8 cellular contexts compared by ENCODE assay signal in genomic region chr12:117063162-117063911, GRCh38.
DNase-seq lines count a peak whose midpoint lies in the region; ATAC-seq and TF ChIP-seq lines count a peak whose summit lies in the region.

No MANE protein-coding gene starts in this region.

- CTCF ChIA-PET in activated naive CD4-positive, alpha-beta T cell treated with anti-CD3 and anti-CD28 coated beads, Interleukin-2, amount 10 ng/mL, durations not matched to agents 7 days and 5 days (lab: Charles Lee), result interaction anchor here (0.6 to 1.7 kb wide), 3 partner anchors 35 to 91 kb away, joined by 4 to 5 read pairs (median 4); no protein-coding TSS in a partner anchor

- H3K4me3 ChIP-seq in neutrophil (ENCODE audit: low read depth in 1 of 2, low read length in 1 of 2), result peak overlapping the region; percentile 43 to 55
- H3K4me3 ChIP-seq in brain microvascular endothelial cell (ENCODE audit: low read depth, low read length), result no peak overlapping the region

- H3K27ac ChIP-seq in neutrophil (peak overlapping the region; percentile 92), brain microvascular endothelial cell (no peak overlapping the region)

- in situ Hi-C loops in brain microvascular endothelial cell (cut with HindIII; ENCODE audit: low pct_ligation_motif_present, low sequenced_read_pairs), result no loop called here

- TF ChIP-seq CTCF in neutrophil (IDR thresholded peaks at IDR 0.05), result peak; percentile 14
- no peak for TF ChIP-seq CTCF in brain microvascular endothelial cell (IDR thresholded peaks at IDR 0.05; ENCODE audit: low read depth, low read length, missing control alignments)

- H3K36me3 ChIP-seq in neutrophil (no peaks in the 10 kb centered on the region), brain microvascular endothelial cell (replicated peaks) (no peaks in the 10 kb centered on the region)

- H3K27me3 ChIP-seq in neutrophil (no peaks in the 10 kb centered on the region), brain microvascular endothelial cell (replicated peaks) (peaks cover 5% of the 10 kb centered on the region)

- DNase-seq in activated naive CD4-positive, alpha-beta T cell treated with anti-CD3 and anti-CD28 coated beads, Interleukin-2, amount 10 ng/mL, durations not matched to agents 7 days and 5 days, result peak; percentile 63
- DNase-seq in iPS-NIHi11 (ENCODE audit: low spot score) (no peak), NCI-H524 treated with DMSO at 0.1 percent for 48 hours (lab: John Stamatoyannopoulos, UW) (no peak), brain microvascular endothelial cell (no peak)

- peak overlapping the region; percentile 4 for H3K4me3 Mint-ChIP-seq in activated naive CD4-positive, alpha-beta T cell treated with anti-CD3 and anti-CD28 coated beads, Interleukin-2, amount 10 ng/mL, durations not matched to agents 7 days and 5 days

- H3K27ac Mint-ChIP-seq in activated naive CD4-positive, alpha-beta T cell treated with anti-CD3 and anti-CD28 coated beads, Interleukin-2, amount 10 ng/mL, durations not matched to agents 7 days and 5 days, result peak overlapping the region; percentile 92

- no peaks in the 10 kb centered on the region for H3K9me3 Mint-ChIP-seq in activated naive CD4-positive, alpha-beta T cell treated with anti-CD3 and anti-CD28 coated beads, Interleukin-2, amount 10 ng/mL, durations not matched to agents 7 days and 5 days

- ATAC-seq in GM19324 (IDR thresholded peaks at IDR 0.05; ENCODE audit: low FRiP score, unreplicated experiment) (peak; percentile 59), HG03521 (IDR thresholded peaks at IDR 0.05; ENCODE audit: unreplicated experiment) (peak; percentile 46), HG03469 (IDR thresholded peaks at IDR 0.05; ENCODE audit: unreplicated experiment) (no peak)

- H3K4me1 ChIP-seq in neutrophil (ENCODE audit: control insufficient read depth in 1 of 2, insufficient read depth in 1 of 2, low read depth in 1 of 2, low read length in 1 of 2), result peaks cover 97 to 100% of the 10 kb centered on the region in 2 experiments

- H3K27me3 Mint-ChIP-seq in activated naive CD4-positive, alpha-beta T cell treated with anti-CD3 and anti-CD28 coated beads, Interleukin-2, amount 10 ng/mL, durations not matched to agents 7 days and 5 days, result no peaks in the 10 kb centered on the region

- H3K4me1 Mint-ChIP-seq in activated naive CD4-positive, alpha-beta T cell treated with anti-CD3 and anti-CD28 coated beads, Interleukin-2, amount 10 ng/mL, durations not matched to agents 7 days and 5 days, result peaks cover 56% of the 10 kb centered on the region

- peaks cover 1% of the 10 kb centered on the region for H3K36me3 Mint-ChIP-seq in activated naive CD4-positive, alpha-beta T cell treated with anti-CD3 and anti-CD28 coated beads, Interleukin-2, amount 10 ng/mL, durations not matched to agents 7 days and 5 days

- no peaks in the 10 kb centered on the region for H3K9me3 ChIP-seq in neutrophil
